Comparison of ENCODE assay signal across 8 cellular contexts in genomic region chr11:313304-313786, GRCh38. TPM values are rescaled to one million over a fixed set of nuclear protein-coding genes. Genes with fewer than 3 reads are reported as not detected.
A peak's percentile ranks its signal among the peaks of the same experiment; 100 is the strongest.
DNase-seq lines count a peak whose midpoint lies in the region; ATAC-seq and TF ChIP-seq lines count a peak whose summit lies in the region.

No MANE protein-coding gene starts in this region.

- peaks cover 38% of the 10 kb centered on the region for H3K4me1 Mint-ChIP-seq in activated CD8-positive, alpha-beta memory T cell treated with anti-CD3 and anti-CD28 coated beads, Interleukin-2, amount 10 ng/mL, durations not matched to agents 7 days and 5 days
- H3K4me1 Mint-ChIP-seq in activated naive CD8-positive, alpha-beta T cell treated with anti-CD3 and anti-CD28 coated beads, Interleukin-2, amount 10 ng/mL, durations not matched to agents 7 days and 5 days: peaks cover 26% of the 10 kb centered on the region

- no peak for TF ChIP-seq CTCF in right lobe of liver (IDR thresholded peaks at IDR 0.05)
- TF ChIP-seq CTCF in tibial artery (IDR thresholded peaks at IDR 0.05): no peak

- intact Hi-C loops in right lobe of liver (cut with DNase I): no loop called here
- intact Hi-C loops in tibial artery (cut with DNase I; ENCODE audit: low total_unique reads): no loop called here

- CTCF ChIA-PET in activated CD8-positive, alpha-beta memory T cell treated with anti-CD3 and anti-CD28 coated beads, Interleukin-2, amount 10 ng/mL, durations not matched to agents 7 days and 5 days (lab: Charles Lee): interaction anchor here (1.8 to 2.1 kb wide), 2 partner anchors 13 to 42 kb away, joined by 7 to 12 read pairs; no protein-coding TSS in a partner anchor

- H3K27ac ChIP-seq in right lobe of liver (peak overlapping the region; percentile 85 to 97 (median 90)), tibial artery (peak overlapping the region; percentile 37 to 64)

- no peak for ATAC-seq in activated CD8-positive, alpha-beta memory T cell treated with anti-CD3 and anti-CD28 coated beads, Interleukin-2, amount 10 ng/mL, durations not matched to agents 7 days and 5 days
- ATAC-seq in activated naive CD8-positive, alpha-beta T cell treated with anti-CD3 and anti-CD28 coated beads, Interleukin-2, amount 10 ng/mL, durations not matched to agents 7 days and 5 days (ENCODE audit: low read depth): no peak
- ATAC-seq in right lobe of liver: peak in 1 of 4 donors; percentile 0

- no peak for DNase-seq in activated CD8-positive, alpha-beta memory T cell treated with anti-CD3 and anti-CD28 coated beads, Interleukin-2, amount 10 ng/mL, durations not matched to agents 7 days and 5 days
- no peak for DNase-seq in activated CD8-positive, alpha-beta memory T cell treated with anti-CD3 and anti-CD28 coated beads, Interleukin-2, amount 50 U/mL, for 4 hours
- no peak for DNase-seq in activated naive CD8-positive, alpha-beta T cell treated with anti-CD3 and anti-CD28 coated beads, Interleukin-2, amount 10 ng/mL, durations not matched to agents 7 days and 5 days
- peak in 2 of 3 donors; percentile 56 to 61 for DNase-seq in right lobe of liver
- DNase-seq in tibial artery: no peak
- no peak for DNase-seq in NCI-H1417 treated with DMSO at 0.1 percent for 48 hours (lab: John Stamatoyannopoulos, UW)
- no peak for DNase-seq in NCI-H524 (lab: John Stamatoyannopoulos, UW)
- DNase-seq in pons (ENCODE audit: low spot score): no peak

- H3K27me3 Mint-ChIP-seq in activated CD8-positive, alpha-beta memory T cell treated with anti-CD3 and anti-CD28 coated beads, Interleukin-2, amount 10 ng/mL, durations not matched to agents 7 days and 5 days: no peaks in the 10 kb centered on the region
- no peaks in the 10 kb centered on the region for H3K27me3 Mint-ChIP-seq in activated naive CD8-positive, alpha-beta T cell treated with anti-CD3 and anti-CD28 coated beads, Interleukin-2, amount 10 ng/mL, durations not matched to agents 7 days and 5 days

- H3K9me3 ChIP-seq in right lobe of liver: no peaks in the 10 kb centered on the region
- H3K9me3 ChIP-seq in tibial artery: no peaks in the 10 kb centered on the region

- H3K36me3 Mint-ChIP-seq in activated CD8-positive, alpha-beta memory T cell treated with anti-CD3 and anti-CD28 coated beads, Interleukin-2, amount 10 ng/mL, durations not matched to agents 7 days and 5 days: peaks cover 55% of the 10 kb centered on the region
- H3K36me3 Mint-ChIP-seq in activated naive CD8-positive, alpha-beta T cell treated with anti-CD3 and anti-CD28 coated beads, Interleukin-2, amount 10 ng/mL, durations not matched to agents 7 days and 5 days: peaks cover 57% of the 10 kb centered on the region

- peak overlapping the region; percentile 42 to 55 (median 52) for H3K4me3 ChIP-seq in right lobe of liver
- H3K4me3 ChIP-seq in tibial artery: peak overlapping the region in 1 of 2 donors; percentile 51

- H3K27me3 ChIP-seq in right lobe of liver (no peaks in the 10 kb centered on the region), tibial artery (peaks cover 0 to 11% of the 10 kb centered on the region in 2 donors)

- no peaks in the 10 kb centered on the region for H3K36me3 ChIP-seq in right lobe of liver
- no peaks in the 10 kb centered on the region for H3K36me3 ChIP-seq in tibial artery

- peak; percentile 73 for TF ChIP-seq POLR2A in right lobe of liver (IDR thresholded peaks at IDR 0.05)

- POLR2A ChIA-PET in activated naive CD8-positive, alpha-beta T cell treated with anti-CD3 and anti-CD28 coated beads, Interleukin-2, amount 10 ng/mL, durations not matched to agents 7 days and 5 days (lab: Charles Lee): interaction anchor here (0.5 to 7.2 kb wide), 13 partner anchors 8 to 106 kb away, joined by 3 to 200 read pairs (median 19); partner anchors contain the start of genes BET1L, IFITM5, NLRP6 and PGGHG

- peak overlapping the region; percentile 97 for H3K4me3 Mint-ChIP-seq in activated CD8-positive, alpha-beta memory T cell treated with anti-CD3 and anti-CD28 coated beads, Interleukin-2, amount 10 ng/mL, durations not matched to agents 7 days and 5 days
- H3K4me3 Mint-ChIP-seq in activated naive CD8-positive, alpha-beta T cell treated with anti-CD3 and anti-CD28 coated beads, Interleukin-2, amount 10 ng/mL, durations not matched to agents 7 days and 5 days: peak overlapping the region; percentile 97

- 20% methylated on average over 2 of the region's 8 CpGs for WGBS in right lobe of liver (ENCODE audit: insufficient coverage, low coverage, low lambda C conversion rate, missing lambda C conversion rate)

- peak overlapping the region; percentile 99 for H3K27ac Mint-ChIP-seq in activated CD8-positive, alpha-beta memory T cell treated with anti-CD3 and anti-CD28 coated beads, Interleukin-2, amount 10 ng/mL, durations not matched to agents 7 days and 5 days
- H3K27ac Mint-ChIP-seq in activated naive CD8-positive, alpha-beta T cell treated with anti-CD3 and anti-CD28 coated beads, Interleukin-2, amount 10 ng/mL, durations not matched to agents 7 days and 5 days: peak overlapping the region; percentile 100

- H3K9me3 Mint-ChIP-seq in activated CD8-positive, alpha-beta memory T cell treated with anti-CD3 and anti-CD28 coated beads, Interleukin-2, amount 10 ng/mL, durations not matched to agents 7 days and 5 days (ENCODE audit: low read depth): no peaks in the 10 kb centered on the region
- no peaks in the 10 kb centered on the region for H3K9me3 Mint-ChIP-seq in activated naive CD8-positive, alpha-beta T cell treated with anti-CD3 and anti-CD28 coated beads, Interleukin-2, amount 10 ng/mL, durations not matched to agents 7 days and 5 days

- peaks cover 0 to 45% (median 8%) of the 10 kb centered on the region in 4 donors for H3K4me1 ChIP-seq in right lobe of liver
- peaks cover 0 to 41% (median 28%) of the 10 kb centered on the region in 4 donors for H3K4me1 ChIP-seq in tibial artery

RNA-seq across cellular contexts. Expression of gene IFITM1, which starts 0.5 kb away (rescaled TPM):
- total RNA-seq in activated CD8-positive, alpha-beta memory T cell treated with anti-CD3 and anti-CD28 coated beads, Interleukin-2, amount 10 ng/mL, durations not matched to agents 7 days and 5 days: 100 to 1,000 TPM; 459 to 909 TPM
- total RNA-seq in activated naive CD8-positive, alpha-beta T cell treated with anti-CD3 and anti-CD28 coated beads, Interleukin-2, amount 10 ng/mL, durations not matched to agents 7 days and 5 days: 1,000 to 10,000 TPM; 1,182 to 1,374 TPM
- 100 to 1,000 TPM in 2 of 6 experiments, 10 to 100 TPM in 4; 15.7 to 159 (median 72.5) TPM for total RNA-seq in right lobe of liver

RNA-seq across cellular contexts. Expression of gene IFITM2, which starts 5.7 kb away (rescaled TPM):
- 1,000 to 10,000 TPM in 1 of 2 experiments, 100 to 1,000 TPM in 1; 646 to 1,401 TPM for total RNA-seq in activated CD8-positive, alpha-beta memory T cell treated with anti-CD3 and anti-CD28 coated beads, Interleukin-2, amount 10 ng/mL, durations not matched to agents 7 days and 5 days
- 1,000 to 10,000 TPM; 1,890 to 1,949 TPM for total RNA-seq in activated naive CD8-positive, alpha-beta T cell treated with anti-CD3 and anti-CD28 coated beads, Interleukin-2, amount 10 ng/mL, durations not matched to agents 7 days and 5 days
- 100 to 1,000 TPM; 157 to 624 (median 390) TPM for total RNA-seq in right lobe of liver

RNA-seq across cellular contexts. Expression of gene IFITM3, which starts 7.3 kb away (rescaled TPM):
- 100 to 1,000 TPM in 1 of 2 experiments, 10 to 100 TPM in 1; 53.7 to 166 TPM for total RNA-seq in activated CD8-positive, alpha-beta memory T cell treated with anti-CD3 and anti-CD28 coated beads, Interleukin-2, amount 10 ng/mL, durations not matched to agents 7 days and 5 days
- total RNA-seq in activated naive CD8-positive, alpha-beta T cell treated with anti-CD3 and anti-CD28 coated beads, Interleukin-2, amount 10 ng/mL, durations not matched to agents 7 days and 5 days: 100 to 1,000 TPM; 258 to 267 TPM
- total RNA-seq in right lobe of liver: 1,000 to 10,000 TPM in 1 of 6 experiments, 100 to 1,000 TPM in 5; 445 to 1,124 (median 694) TPM

RNA-seq across cellular contexts. Expression of gene IFITM5, which starts 14.0 kb away (rescaled TPM):
- total RNA-seq in activated CD8-positive, alpha-beta memory T cell treated with anti-CD3 and anti-CD28 coated beads, Interleukin-2, amount 10 ng/mL, durations not matched to agents 7 days and 5 days: not detected
- not detected for total RNA-seq in activated naive CD8-positive, alpha-beta T cell treated with anti-CD3 and anti-CD28 coated beads, Interleukin-2, amount 10 ng/mL, durations not matched to agents 7 days and 5 days
- not detected for total RNA-seq in right lobe of liver

RNA-seq across cellular contexts. Expression of gene PGGHG, which starts 24.4 kb away (rescaled TPM):
- total RNA-seq in activated CD8-positive, alpha-beta memory T cell treated with anti-CD3 and anti-CD28 coated beads, Interleukin-2, amount 10 ng/mL, durations not matched to agents 7 days and 5 days: 100 to 1,000 TPM; 214 to 229 TPM
- total RNA-seq in activated naive CD8-positive, alpha-beta T cell treated with anti-CD3 and anti-CD28 coated beads, Interleukin-2, amount 10 ng/mL, durations not matched to agents 7 days and 5 days: 100 to 1,000 TPM; 641 to 664 TPM
- 100 to 1,000 TPM in 1 of 6 experiments, 10 to 100 TPM in 4, 1 to 10 TPM in 1; 7.7 to 110 (median 13.8) TPM for total RNA-seq in right lobe of liver

Comparison
In these comparisons a context has a peak if more than half of its experiments do, and no peak if none do; other contexts are left out.
1. DNase-seq: peak in right lobe of liver (2 of 3); none in activated CD8-positive, alpha-beta memory T cell treated with anti-CD3 and anti-CD28 coated beads, Interleukin-2, amount 10 ng/mL, durations not matched to agents 7 days and 5 days (single experiment), activated CD8-positive, alpha-beta memory T cell treated with anti-CD3 and anti-CD28 coated beads, Interleukin-2, amount 50 U/mL, for 4 hours (single experiment), activated naive CD8-positive, alpha-beta T cell treated with anti-CD3 and anti-CD28 coated beads, Interleukin-2, amount 10 ng/mL, durations not matched to agents 7 days and 5 days (single experiment), tibial artery (0 of 2), NCI-H1417 treated with DMSO at 0.1 percent for 48 hours (single experiment), NCI-H524 (0 of 2) and pons (single experiment).